In the genomic region with DNA sequence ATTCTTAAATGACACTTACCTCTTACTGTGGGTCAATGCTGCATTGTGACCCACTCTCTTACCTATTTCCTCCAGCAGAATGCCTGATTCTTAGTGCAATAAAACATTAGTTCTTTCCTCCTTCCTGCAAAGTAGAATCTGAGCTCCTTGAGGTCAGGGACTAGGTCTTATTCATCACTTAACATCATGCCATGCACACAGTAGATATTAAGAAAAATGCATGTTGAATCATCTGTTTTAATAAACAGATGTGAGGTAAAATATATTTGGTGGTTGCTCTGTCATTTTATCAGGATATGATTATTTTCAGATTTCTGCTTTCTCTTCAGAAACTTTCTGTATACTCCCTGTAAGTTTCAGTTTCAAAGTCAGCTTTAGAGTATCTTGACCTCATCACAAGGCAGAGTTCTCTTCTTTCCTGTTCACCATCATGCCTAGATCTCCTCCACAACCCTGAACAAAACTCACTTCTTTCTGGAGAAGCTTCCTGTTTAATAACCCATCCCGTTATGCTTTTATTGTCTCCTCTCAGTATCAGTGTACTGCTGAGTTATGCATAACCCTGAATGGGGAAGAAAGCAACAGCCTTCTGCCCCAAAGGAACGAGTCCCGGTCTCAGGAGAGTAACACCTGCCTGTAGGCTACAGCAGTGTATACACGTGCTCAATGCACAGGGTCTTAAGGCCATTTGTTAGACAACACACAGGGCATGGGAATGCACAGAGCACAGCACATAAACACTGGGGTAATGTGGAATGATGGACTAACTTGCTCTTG, we compare ENCODE assay signal across 9 cellular contexts. TPM values are rescaled to one million over a fixed set of nuclear protein-coding genes. Genes with fewer than 3 reads are reported as not detected.
DNase-seq lines count a peak whose midpoint lies in the region; ATAC-seq and TF ChIP-seq lines count a peak whose summit lies in the region.
"Had no signal": no experiment of that assay in that cellular context is flagged by ENCODE, and none has a peak within 500 bp of the region (broad histone marks: within the 10 kb centered on the region; RNA-seq: fewer than 3 reads in every experiment).

No MANE protein-coding gene starts in this region.

- POLR2A ChIA-PET in Caco-2 (lab: Charles Lee), result interaction anchor here (1.8 to 2.0 kb wide), 3 partner anchors 33 to 35 kb away, joined by 4 to 14 read pairs (median 6); partner anchors contain the start of gene RNF43

- H3K27ac Mint-ChIP-seq in Caco-2 (ENCODE audit: unreplicated experiment), result peak overlapping the region; percentile 59

- no TSS peak for BruUV-seq in Caco-2 (replicated peaks; lab: Mats Ljungman, UMichigan)

- H3K9me2 ChIP-seq in MM.1S (replicated peaks; ENCODE audit: insufficient read depth, low read length), result no peaks in the 10 kb centered on the region

- peak overlapping the region; percentile 10 for H3K4me3 Mint-ChIP-seq in Caco-2 (ENCODE audit: unreplicated experiment)

- TF ChIP-seq EP300 in esophagus muscularis mucosa (IDR thresholded peaks at IDR 0.05), result no peak

- ATAC-seq in GM19463 (IDR thresholded peaks at IDR 0.05; ENCODE audit: unreplicated experiment), result peak; percentile 67

- no peak overlapping the region for H3K4me3 ChIP-seq in Caco-2 (ENCODE audit: low read depth, low read length)
- peak overlapping the region; percentile 29; the same call in 1 of the 2 replicates for H3K4me3 ChIP-seq in MM.1S (ENCODE audit: low read length)
- no peak overlapping the region for H3K4me3 ChIP-seq in liver (ENCODE audit: low read depth in 1 of 3, low read length in 3 of 3)
- H3K4me3 ChIP-seq in esophagus muscularis mucosa, result no peak overlapping the region

- no peaks in the 10 kb centered on the region for H3K79me2 ChIP-seq in MM.1S (ENCODE audit: low read length)

- H3F3A ChIP-seq in MM.1S (ENCODE audit: insufficient read depth, low read length), result peaks cover 18% of the 10 kb centered on the region

- WGBS in liver, result 10% methylated on average over 4 of the region's 4 CpGs
- WGBS in esophagus muscularis mucosa, result 49% methylated on average over 4 of the region's 4 CpGs

- no peaks in the 10 kb centered on the region for H3K27me3 Mint-ChIP-seq in Caco-2 (ENCODE audit: insufficient read depth, unreplicated experiment)

- TF ChIP-seq CTCF in Caco-2 (IDR thresholded peaks at IDR 0.05; ENCODE audit: insufficient read depth in 1 of 2, low read depth in 1 of 2, low read length in 1 of 2, severe bottlenecking in 1 of 2, unreplicated experiment in 1 of 2) (no peak), MM.1S (IDR thresholded peaks at IDR 0.05; ENCODE audit: low read length) (no peak), liver (IDR thresholded peaks at IDR 0.05; ENCODE audit: low read depth, low read length, missing input control) (no peak), esophagus muscularis mucosa (IDR thresholded peaks at IDR 0.05) (no peak)

- H3K9ac ChIP-seq in MM.1S (ENCODE audit: low read length), result peak overlapping the region; percentile 9; the same call in 1 of the 2 replicates
- H3K9ac ChIP-seq in liver (ENCODE audit: low read depth in 1 of 2, low read length in 2 of 2), result peak overlapping the region in 1 of 2 donors; percentile 9

- no peak for TF ChIP-seq POLR2A in esophagus muscularis mucosa (IDR thresholded peaks at IDR 0.05; ENCODE audit: low read depth)

- peak overlapping the region; percentile 55 for H3K4me2 ChIP-seq in MM.1S (ENCODE audit: low read depth, low read length)

- CTCF ChIA-PET in Caco-2 (lab: Charles Lee), result interaction anchor here (1.8 to 2.2 kb wide), 2 partner anchors 35 to 65 kb away, joined by 6 to 11 read pairs; partner anchors contain the start of gene RNF43

- peaks cover 73% of the 10 kb centered on the region for H3K36me3 Mint-ChIP-seq in Caco-2 (ENCODE audit: insufficient read depth, unreplicated experiment)
- H3K36me3 Mint-ChIP-seq: brain had no signal

- H3K4me1 ChIP-seq in Caco-2 (peaks cover 98% of the 10 kb centered on the region), MM.1S (ENCODE audit: low read length) (peaks cover 32% of the 10 kb centered on the region), liver (ENCODE audit: control insufficient read depth in 4 of 4, insufficient read depth in 4 of 4, low read length in 3 of 4) (peaks cover 22 to 73% (median 60%) of the 10 kb centered on the region in 4 donors), esophagus muscularis mucosa (peaks cover 0 to 4% (median 0%) of the 10 kb centered on the region in 4 donors)

- no peak for TF ChIP-seq RAD21 in liver (IDR thresholded peaks at IDR 0.05)

- H3K36me3 ChIP-seq in Caco-2 (ENCODE audit: control insufficient read depth, insufficient read depth, low read length) (peaks cover 2% of the 10 kb centered on the region; the same call in 1 of the 2 replicates), MM.1S (replicated peaks; ENCODE audit: insufficient read depth, low read length) (no peaks in the 10 kb centered on the region), liver (ENCODE audit: control insufficient read depth in 4 of 4, insufficient read depth in 3 of 4, low read depth in 1 of 4, low read length in 3 of 4) (no peaks in the 10 kb centered on the region), esophagus muscularis mucosa (no peaks in the 10 kb centered on the region)

- H3K27ac ChIP-seq in MM.1S (ENCODE audit: low read length), result peak overlapping the region; percentile 63
- peak overlapping the region; percentile 12 to 79 for H3K27ac ChIP-seq in liver (ENCODE audit: low read depth in 1 of 2, low read length in 2 of 2)
- H3K27ac ChIP-seq in esophagus muscularis mucosa (replicated peaks in 1 of 4), result no peak overlapping the region

- peak overlapping the region; percentile 29; the same call in 1 of the 2 replicates for H2AFZ ChIP-seq in MM.1S (ENCODE audit: low read length)

- no peaks in the 10 kb centered on the region for H4K20me1 ChIP-seq in MM.1S (ENCODE audit: insufficient read depth, low read length)

- H3K9me3 Mint-ChIP-seq in Caco-2 (ENCODE audit: unreplicated experiment), result no peaks in the 10 kb centered on the region
- H3K9me3 Mint-ChIP-seq: brain had no signal

- DNase-seq in Caco-2 (no peak), MM.1S (peak; percentile 78), HuH-7 (ENCODE audit: low spot score) (no peak), esophagus muscularis mucosa (ENCODE audit: extremely low spot score) (no peak), T1000 (lab: John Stamatoyannopoulos, UW) (no peak), NCI-H82 treated with DMSO at 0.1 percent for 48 hours (lab: John Stamatoyannopoulos, UW; ENCODE audit: unreplicated experiment) (no peak)

- H3K27me3 ChIP-seq in Caco-2 (replicated peaks; ENCODE audit: control insufficient read depth, insufficient read depth, low read length), result no peaks in the 10 kb centered on the region
- no peaks in the 10 kb centered on the region; the same call in 1 of the 2 replicates for H3K27me3 ChIP-seq in MM.1S (replicated peaks; ENCODE audit: insufficient read depth, low read length)
- no peaks in the 10 kb centered on the region for H3K27me3 ChIP-seq in liver (ENCODE audit: control insufficient read depth in 4 of 4, insufficient read depth in 4 of 4, low read length in 3 of 4)
- H3K27me3 ChIP-seq in esophagus muscularis mucosa, result no peaks in the 10 kb centered on the region

- peaks cover 67% of the 10 kb centered on the region for H3K4me1 Mint-ChIP-seq in Caco-2 (ENCODE audit: low read depth, unreplicated experiment)

- H3K9me3 ChIP-seq in Caco-2 (no peaks in the 10 kb centered on the region), MM.1S (replicated peaks; ENCODE audit: insufficient read depth, low read length) (no peaks in the 10 kb centered on the region), liver (ENCODE audit: control insufficient read depth in 4 of 4, low read length in 3 of 4) (no peaks in the 10 kb centered on the region), esophagus muscularis mucosa (no peaks in the 10 kb centered on the region)

- intact Hi-C loops in Caco-2 (cut with micrococcal nuclease; ENCODE audit: unreplicated experiment) (loop anchor here (5.0 kb wide), 1 partner anchor 35 kb away; the partner anchor contains the start of gene RNF43), esophagus muscularis mucosa (cut with DNase I) (no loop called here)

TF ChIP-seq in liver, 16 proteins besides CTCF, POLR2A, EP300 and RAD21 (continues in another document):
- TF ChIP-seq MAX (IDR thresholded peaks at IDR 0.05) (no peak), FOXA2 (IDR thresholded peaks at IDR 0.05) (no peak), REST (IDR thresholded peaks at IDR 0.05) (no peak), JUND (IDR thresholded peaks at IDR 0.05) (no peak)

RNA-seq across cellular contexts. Expression of gene SUPT4H1, which starts 30.3 kb away (rescaled TPM):
- 70.9 and 71.4 TPM in 2 replicates for total RNA-seq in Caco-2 (2022)
- 10 to 100 TPM; 23.3 to 48.1 TPM for total RNA-seq in liver
- polyA plus RNA-seq in liver, result 10 to 100 TPM; 32.8 to 59.1 TPM
- 10 to 100 TPM; 35.3 to 59.6 (median 47.0) TPM for total RNA-seq in esophagus muscularis mucosa

RNA-seq across cellular contexts. Expression of gene RNF43, which starts 35.0 kb away (rescaled TPM):
- total RNA-seq in Caco-2 (2022) (84.2 and 87.1 TPM in 2 replicates), liver (1 to 10 TPM; 4.5 to 8.4 TPM), esophagus muscularis mucosa (under 1 TPM in 3 of 4 donors, not detected in 1; under 0.01 to 0.26 (median 0.11) TPM)
- 1 to 10 TPM; 4.1 to 5.8 TPM for polyA plus RNA-seq in liver

RNA-seq across cellular contexts. Expression of gene TSPOAP1, which starts 53.7 kb away (rescaled TPM):
- total RNA-seq in Caco-2 (2022), result 6.0 and 7.4 TPM in 2 replicates
- 1 to 10 TPM; 2.0 to 4.6 TPM for total RNA-seq in liver
- 1 to 10 TPM; 1.5 to 3.1 TPM for polyA plus RNA-seq in liver
- 10 to 100 TPM in 3 of 4 donors, 1 to 10 TPM in 1; 10.0 to 19.0 (median 16.0) TPM for total RNA-seq in esophagus muscularis mucosa

Comparison
In these comparisons a context has a peak if more than half of its experiments do, and no peak if none do; other contexts are left out.
1. H3K27ac ChIP-seq: peak in MM.1S (single experiment) and liver (2 of 2); none in esophagus muscularis mucosa (0 of 4).